Comparison of ENCODE assay signal across 8 cellular contexts in the genomic region with DNA sequence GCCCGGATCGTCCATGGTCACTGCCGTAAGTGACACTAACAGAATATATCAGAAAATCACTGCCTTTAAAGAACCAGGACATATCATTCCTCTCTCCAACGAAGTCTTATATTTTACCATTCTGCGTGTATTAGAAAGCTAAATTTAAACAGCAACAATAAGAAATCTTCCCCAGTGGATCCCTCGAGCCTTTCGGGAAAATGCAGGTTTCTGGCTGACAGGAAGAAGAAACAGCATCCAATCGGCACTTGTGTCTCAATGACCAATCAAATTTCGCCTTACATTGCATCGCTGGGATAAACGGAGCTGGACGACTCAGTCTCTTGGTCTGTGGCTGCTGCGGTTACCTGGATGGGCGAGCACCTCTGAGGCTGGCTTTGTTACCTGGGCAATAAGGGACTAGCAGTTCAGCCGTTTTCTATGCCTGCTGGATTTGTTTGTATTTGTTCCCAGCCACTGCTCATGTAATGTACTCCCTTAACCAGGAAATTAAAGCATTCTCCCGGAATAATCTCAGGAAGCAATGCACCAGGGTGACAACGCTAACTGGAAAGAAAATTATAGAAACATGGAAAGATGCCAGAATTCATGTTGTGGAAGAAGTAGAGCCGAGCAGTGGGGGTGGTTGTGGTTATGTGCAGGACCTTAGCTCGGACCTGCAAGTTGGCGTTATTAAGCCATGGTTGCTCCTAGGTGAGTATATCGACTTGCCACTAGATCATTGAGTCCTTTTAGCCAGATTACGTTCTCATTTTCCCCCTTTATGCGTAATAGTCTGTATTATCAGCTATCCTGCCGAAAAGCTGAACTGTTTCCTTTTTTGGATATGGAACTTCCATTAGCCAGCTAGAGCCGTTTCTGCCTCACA. TPM values are rescaled to one million over a fixed set of nuclear protein-coding genes. Genes with fewer than 3 reads are reported as not detected.
A peak's percentile ranks its signal among the peaks of the same experiment; 100 is the strongest.
DNase-seq lines count a peak whose midpoint lies in the region; ATAC-seq and TF ChIP-seq lines count a peak whose summit lies in the region.

A gene with protein sequence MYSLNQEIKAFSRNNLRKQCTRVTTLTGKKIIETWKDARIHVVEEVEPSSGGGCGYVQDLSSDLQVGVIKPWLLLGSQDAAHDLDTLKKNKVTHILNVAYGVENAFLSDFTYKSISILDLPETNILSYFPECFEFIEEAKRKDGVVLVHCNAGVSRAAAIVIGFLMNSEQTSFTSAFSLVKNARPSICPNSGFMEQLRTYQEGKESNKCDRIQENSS (plus strand): TSS at position 281 of the 868 bp plus-strand sequence. CDS start 187 bp downstream, at position 468.

- peak; percentile 79 for DNase-seq in GM13977 (ENCODE audit: low spot score)
- DNase-seq in NCI-H1436 (lab: John Stamatoyannopoulos, UW), result peak; percentile 89
- peak; percentile 26 to 82 (median 56) for DNase-seq in T-cell
- DNase-seq in left ventricle myocardium superior, result peak; percentile 77
- DNase-seq in prostate gland (ENCODE audit: low spot score), result peak; percentile 96

- 2% methylated on average over 25 of the region's 25 CpGs for WGBS in prostate gland
- WGBS in urinary bladder, result 2% methylated on average over 25 of the region's 25 CpGs

- CTCF ChIA-PET in T-cell (lab: Charles Lee), result interaction anchor here (0.6 to 1.6 kb wide), 5 partner anchors 14 to 45 kb away, joined by 3 to 11 read pairs (median 3); partner anchors contain the start of gene NUP35 (in 1 of the 2)

- TF ChIP-seq CTCF in GM13977 (IDR thresholded peaks at IDR 0.05; ENCODE audit: extremely low read depth, insufficient read depth, missing control alignments) (no peak), prostate gland (IDR thresholded peaks at IDR 0.05) (peak in 1 of 4 experiments; percentile 16)

- no peaks in the 10 kb centered on the region for H3K36me3 Mint-ChIP-seq in T-cell

- H3K36me3 ChIP-seq in prostate gland (no peaks in the 10 kb centered on the region), urinary bladder (ENCODE audit: insufficient read depth) (no peaks in the 10 kb centered on the region)

- H3K27me3 Mint-ChIP-seq in T-cell, result no peaks in the 10 kb centered on the region

- in situ Hi-C loops in GM13977 (cut with MboI; ENCODE audit: low pct_unique_long_range_greater_than_20kb, low sequenced_read_pairs, unreplicated experiment), result no loop called here

- H3K4me3 ChIP-seq in prostate gland (peak within 1 kb of the TSS; percentile 44 to 47), urinary bladder (ENCODE audit: low read depth, low read length) (peak within 1 kb of the TSS; percentile 53)

- H3K27ac Mint-ChIP-seq in T-cell, result peak within 1 kb of the TSS; percentile 60 to 83

- H3K9me3 Mint-ChIP-seq in T-cell, result no peaks in the 10 kb centered on the region

- ATAC-seq in HG02840 (IDR thresholded peaks at IDR 0.05; ENCODE audit: low FRiP score, unreplicated experiment) (peak; percentile 94), T-cell (replicated peaks in 1 of 4) (peak; percentile 73 to 87 (median 80)), left ventricle myocardium superior (peak; percentile 96)

- H3K4me3 Mint-ChIP-seq in T-cell, result peak within 1 kb of the TSS; percentile 86 to 92 (median 91)

- H3K27ac ChIP-seq in angular gyrus (ENCODE audit: low read depth, low read length) (peak within 1 kb of the TSS; percentile 89), prostate gland (peak within 1 kb of the TSS; percentile 74 to 75), urinary bladder (ENCODE audit: low read depth) (peak within 1 kb of the TSS; percentile 33)

- peaks cover 5 to 6% (median 6%) of the 10 kb centered on the region in 3 donors for H3K4me1 Mint-ChIP-seq in T-cell

- H3K9me3 ChIP-seq in prostate gland, result no peaks in the 10 kb centered on the region

- peak; percentile 71 for TF ChIP-seq POLR2A in prostate gland (IDR thresholded peaks at IDR 0.05)

- intact Hi-C loops in left ventricle myocardium superior (cut with micrococcal nuclease), result no loop called here
- intact Hi-C loops in prostate gland (cut with DNase I), result loop anchor here (2.0 to 5.0 kb wide), 2 partner anchors 41 to 46 kb away; partner anchors contain the start of genes NCKAP1 and NUP35

- H3K4me1 ChIP-seq in prostate gland (replicated peaks) (no peaks in the 10 kb centered on the region), urinary bladder (ENCODE audit: insufficient read depth) (no peaks in the 10 kb centered on the region)

- H3K27me3 ChIP-seq in prostate gland (replicated peaks; ENCODE audit: insufficient read depth), result no peaks in the 10 kb centered on the region

- POLR2A ChIA-PET in T-cell (lab: Charles Lee), result interaction anchor here (0.6 to 0.7 kb wide), 2 partner anchors 303 to 319 kb away, joined by 3 to 5 read pairs; no protein-coding TSS in a partner anchor

RNA-seq across cellular contexts. Expression of the gene that starts here (rescaled TPM):
- total RNA-seq in T-cell (1 to 10 TPM; 1.3 to 2.5 (median 2.0) TPM), left ventricle myocardium superior (12.1 TPM), prostate gland (1 to 10 TPM; 2.1 to 2.5 TPM), urinary bladder (9.6 TPM)
- 2.9 TPM for polyA plus RNA-seq in urinary bladder

Comparison
In these comparisons a context has a peak if more than half of its experiments do, and no peak if none do; other contexts are left out.
1. Peak in every context shown above with its lines: DNase-seq, ATAC-seq, H3K4me3 ChIP-seq and H3K27ac ChIP-seq.
2. H3K27ac ChIP-seq: peak in every context shown above with its lines; median percentile 89 in angular gyrus; 74 in prostate gland; 33 in urinary bladder.